ENCODE assay signal across 30 cellular contexts in genomic region chr14:51622376-51622775, GRCh38.
"Had no signal": no experiment of that assay in that cellular context is flagged by ENCODE, and none has a peak within 500 bp of the region (broad histone marks: within the 10 kb centered on the region; RNA-seq: fewer than 3 reads in every experiment).

No MANE protein-coding gene starts in this region.

- H3K27me3 ChIP-seq: ascending aorta, dorsolateral prefrontal cortex, esophagus squamous epithelium had no signal

- H3K36me3 Mint-ChIP-seq: activated CD8-positive, alpha-beta memory T cell treated with anti-CD3 and anti-CD28 coated beads, Interleukin-2, amount 10 ng/mL, durations not matched to agents 7 days and 5 days; activated naive CD4-positive, alpha-beta T cell treated with anti-CD3 and anti-CD28 coated beads, Interleukin-2, amount 10 ng/mL, durations not matched to agents 7 days and 5 days; activated naive CD4-positive, alpha-beta T cell treated with anti-CD3 and anti-CD28 coated beads, Interleukin-2, amount 50 U/mL, for 72 hours; activated naive CD8-positive, alpha-beta T cell treated with anti-CD3 and anti-CD28 coated beads, Interleukin-2, amount 10 ng/mL, durations not matched to agents 7 days and 5 days; brain had no signal

- H3K4me3 Mint-ChIP-seq: activated B cell treated with CpG ODN at 0.5 μM for 24 hours; activated CD8-positive, alpha-beta memory T cell treated with anti-CD3 and anti-CD28 coated beads, Interleukin-2, amount 10 ng/mL, durations not matched to agents 7 days and 5 days; activated CD8-positive, alpha-beta T cell treated with anti-CD3 and anti-CD28 coated beads, Interleukin-2, amount 10 ng/mL, durations not matched to agents 7 days and 5 days; activated naive CD4-positive, alpha-beta T cell treated with anti-CD3 and anti-CD28 coated beads, Interleukin-2, amount 10 ng/mL, durations not matched to agents 7 days and 5 days; activated naive CD8-positive, alpha-beta T cell treated with anti-CD3 and anti-CD28 coated beads, Interleukin-2, amount 10 ng/mL, durations not matched to agents 7 days and 5 days; activated T-cell treated with anti-CD3 and anti-CD28 coated beads, Interleukin-2, amount 50 U/mL, for 72 hours; brain; central memory CD8-positive, alpha-beta T cell; dendritic cell treated with granulocyte-macrophage colony-stimulating factor and Interleukin-4, amounts not matched to agents 40 ng/mL and 50 ng/mL, for 4 days; endodermal cell; T-helper 17 cell; T-helper 2 cell treated with Interferon-gamma antibody and Interleukin-4, amounts not matched to agents 5 μg/mL and 100 μg/mL, for 36 hours had no signal

- DNase-seq: activated B cell treated with CpG ODN at 0.5 μM for 24 hours; activated CD4-positive, alpha-beta T cell treated with anti-CD3 and anti-CD28 coated beads for 48 hours; activated CD4-positive, alpha-beta T cell treated with anti-CD3 and anti-CD28 coated beads, Interleukin-2, amount 50 U/mL, for 1 hour; activated CD4-positive, alpha-beta T cell treated with anti-CD3 and anti-CD28 coated beads, Interleukin-2, amount 50 U/mL, for 48 hours; activated CD8-positive, alpha-beta memory T cell treated with anti-CD3 and anti-CD28 coated beads, Interleukin-2, amount 10 ng/mL, durations not matched to agents 7 days and 5 days; activated CD8-positive, alpha-beta memory T cell treated with anti-CD3 and anti-CD28 coated beads, Interleukin-2, amount 50 U/mL, for 4 hours; activated CD8-positive, alpha-beta T cell treated with anti-CD3 and anti-CD28 coated beads, Interleukin-2, amount 10 ng/mL, durations not matched to agents 7 days and 5 days; activated gamma-delta T cell; activated naive CD4-positive, alpha-beta T cell; activated naive CD4-positive, alpha-beta T cell treated with anti-CD3 and anti-CD28 coated beads, Interleukin-2, amount 10 ng/mL, durations not matched to agents 7 days and 5 days; activated naive CD8-positive, alpha-beta T cell treated with anti-CD3 and anti-CD28 coated beads, Interleukin-2, amount 10 ng/mL, durations not matched to agents 7 days and 5 days; activated T-cell treated with anti-CD3 and anti-CD28 coated beads, Interleukin-2, amount 50 U/mL, for 1 hour; activated T-cell treated with anti-CD3 and anti-CD28 coated beads, Interleukin-2, amount 50 U/mL, for 72 hours; dorsolateral prefrontal cortex; effector memory CD4-positive, alpha-beta T cell; endodermal cell; esophagus squamous epithelium; head of caudate nucleus; T-helper 1 cell; T-helper 17 cell; T1000; WERI-Rb-1 had no signal

- ATAC-seq: activated CD4-positive, CD25-positive, alpha-beta regulatory T cell treated with anti-CD3 and anti-CD28 coated beads, Interleukin-2, amount 50 U/mL, for 24 hours; activated CD8-positive, alpha-beta memory T cell treated with anti-CD3 and anti-CD28 coated beads, Interleukin-2, amount 10 ng/mL, durations not matched to agents 7 days and 5 days; activated CD8-positive, alpha-beta T cell treated with anti-CD3 and anti-CD28 coated beads, Interleukin-2, amount 10 ng/mL, durations not matched to agents 7 days and 5 days; activated naive CD4-positive, alpha-beta T cell treated with anti-CD3 and anti-CD28 coated beads, Interleukin-2, amount 50 U/mL, for 72 hours; activated T-cell treated with anti-CD3 and anti-CD28 coated beads, Interleukin-2, amount 50 U/mL, for 72 hours; T-helper 17 cell had no signal

- H3K27ac ChIP-seq: ascending aorta, coronary artery, esophagus squamous epithelium, WERI-Rb-1 had no signal

- H3K4me1 Mint-ChIP-seq: activated CD8-positive, alpha-beta memory T cell treated with anti-CD3 and anti-CD28 coated beads, Interleukin-2, amount 10 ng/mL, durations not matched to agents 7 days and 5 days; central memory CD8-positive, alpha-beta T cell; endodermal cell had no signal

- H3K27ac Mint-ChIP-seq: activated B cell treated with CpG ODN at 0.5 μM for 24 hours; activated CD8-positive, alpha-beta memory T cell treated with anti-CD3 and anti-CD28 coated beads, Interleukin-2, amount 10 ng/mL, durations not matched to agents 7 days and 5 days; activated CD8-positive, alpha-beta T cell treated with anti-CD3 and anti-CD28 coated beads, Interleukin-2, amount 10 ng/mL, durations not matched to agents 7 days and 5 days; activated naive CD4-positive, alpha-beta T cell treated with anti-CD3 and anti-CD28 coated beads, Interleukin-2, amount 10 ng/mL, durations not matched to agents 7 days and 5 days; activated naive CD4-positive, alpha-beta T cell treated with anti-CD3 and anti-CD28 coated beads, Interleukin-2, amount 50 U/mL, for 72 hours; activated naive CD8-positive, alpha-beta T cell treated with anti-CD3 and anti-CD28 coated beads, Interleukin-2, amount 10 ng/mL, durations not matched to agents 7 days and 5 days; activated T-cell treated with anti-CD3 and anti-CD28 coated beads, Interleukin-2, amount 50 U/mL, for 72 hours; brain; dendritic cell treated with granulocyte-macrophage colony-stimulating factor and Interleukin-4, amounts not matched to agents 40 ng/mL and 50 ng/mL, for 4 days; endodermal cell; T-helper 17 cell; T-helper 2 cell treated with Interferon-gamma antibody and Interleukin-4, amounts not matched to agents 5 μg/mL and 100 μg/mL, for 36 hours had no signal

- H3K4me3 ChIP-seq: ascending aorta, coronary artery, dorsolateral prefrontal cortex, esophagus squamous epithelium had no signal

- H3K27me3 Mint-ChIP-seq: brain; dendritic cell treated with granulocyte-macrophage colony-stimulating factor and Interleukin-4, amounts not matched to agents 40 ng/mL and 50 ng/mL, for 4 days had no signal

- H3K9me3 Mint-ChIP-seq: activated naive CD4-positive, alpha-beta T cell treated with anti-CD3 and anti-CD28 coated beads, Interleukin-2, amount 10 ng/mL, durations not matched to agents 7 days and 5 days; activated naive CD4-positive, alpha-beta T cell treated with anti-CD3 and anti-CD28 coated beads, Interleukin-2, amount 50 U/mL, for 72 hours; central memory CD8-positive, alpha-beta T cell; dendritic cell treated with granulocyte-macrophage colony-stimulating factor and Interleukin-4, amounts not matched to agents 40 ng/mL and 50 ng/mL, for 4 days; endodermal cell; T-helper 2 cell treated with Interferon-gamma antibody and Interleukin-4, amounts not matched to agents 5 μg/mL and 100 μg/mL, for 36 hours had no signal

- H3K9me3 ChIP-seq: ascending aorta, esophagus squamous epithelium had no signal

- H3K36me3 ChIP-seq: ascending aorta, WERI-Rb-1 had no signal
